ENCODE assay signal across 16 cellular contexts in genomic region chr3:107870989-107871638, GRCh38.
DNase-seq lines count a peak whose midpoint lies in the region; ATAC-seq and TF ChIP-seq lines count a peak whose summit lies in the region.
"Had no signal": no experiment of that assay in that cellular context is flagged by ENCODE, and none has a peak within 500 bp of the region (broad histone marks: within the 10 kb centered on the region; RNA-seq: fewer than 3 reads in every experiment).

No MANE protein-coding gene starts in this region.

- H3K4me1 ChIP-seq in mammary epithelial cell (ENCODE audit: insufficient read depth, low read length): no peaks in the 10 kb centered on the region
- no peaks in the 10 kb centered on the region for H3K4me1 ChIP-seq in vagina
- H3K4me1 ChIP-seq: left lung, SJCRH30 had no signal

- no peak overlapping the region for H3K27ac ChIP-seq in mammary epithelial cell (ENCODE audit: insufficient read depth, low read depth, low read length)
- H3K27ac ChIP-seq in vagina: no peak overlapping the region
- H3K27ac ChIP-seq: esophagus muscularis mucosa, left lung, SJCRH30 had no signal

- no peaks in the 10 kb centered on the region for H4K20me1 ChIP-seq in mammary epithelial cell (ENCODE audit: insufficient read depth, low read length)

- no peaks in the 10 kb centered on the region for H3K9me3 ChIP-seq in mammary epithelial cell (replicated peaks; ENCODE audit: insufficient read depth, low read length)
- H3K9me3 ChIP-seq in vagina: no peaks in the 10 kb centered on the region
- H3K9me3 ChIP-seq: esophagus muscularis mucosa, left lung, SJCRH30 had no signal

- intact Hi-C loops in MCF 10A (cut with micrococcal nuclease) (no loop called here), mammary epithelial cell (cut with micrococcal nuclease) (no loop called here), vagina (cut with DNase I) (no loop called here)
- intact Hi-C loops in activated T-helper 1 cell treated with anti-CD3 and anti-CD28 coated beads, Interleukin-12 subunit alpha, Interleukin-12 subunit beta, Interleukin-2, Interleukin-4 antibody, amounts not matched to agents 30 ng/mL and 10 ng/mL and 1 ng/mL, durations not matched to agents 14 hours and 24 hours and 36 hours (cut with micrococcal nuclease): no loop called here

- TF ChIP-seq CTCF in MCF 10A (IDR thresholded peaks at IDR 0.05; ENCODE audit: unreplicated experiment) (no peak), mammary epithelial cell (conservative IDR thresholded peaks at IDR 0.05 in 1 of 2, IDR thresholded peaks at IDR 0.05 in 1 of 2; ENCODE audit: extremely low read depth in 1 of 2, insufficient read depth in 1 of 2, low read depth in 1 of 2, low read length in 2 of 2) (no peak), vagina (IDR thresholded peaks at IDR 0.05) (no peak)

- no peaks in the 10 kb centered on the region for H3K36me3 Mint-ChIP-seq in MCF 10A (ENCODE audit: insufficient read depth, unreplicated experiment)
- no peaks in the 10 kb centered on the region for H3K36me3 Mint-ChIP-seq in activated T-helper 1 cell treated with anti-CD3 and anti-CD28 coated beads, Interleukin-12 subunit alpha, Interleukin-12 subunit beta, Interleukin-2, Interleukin-4 antibody, amounts not matched to agents 30 ng/mL and 10 ng/mL and 1 ng/mL, durations not matched to agents 14 hours and 24 hours and 36 hours (ENCODE audit: low read depth)
- H3K36me3 Mint-ChIP-seq: naive thymus-derived CD4-positive, alpha-beta T cell had no signal

- BruUV-seq in MCF 10A (replicated peaks; lab: Mats Ljungman, UMichigan) (no TSS peak), mammary epithelial cell (replicated peaks; lab: Mats Ljungman, UMichigan) (no TSS peak)

- no peak for TF ChIP-seq POLR2A in vagina (IDR thresholded peaks at IDR 0.05)

- no peaks in the 10 kb centered on the region for H3K27me3 Mint-ChIP-seq in MCF 10A (ENCODE audit: insufficient read depth, unreplicated experiment)
- H3K27me3 Mint-ChIP-seq in activated T-helper 1 cell treated with anti-CD3 and anti-CD28 coated beads, Interleukin-12 subunit alpha, Interleukin-12 subunit beta, Interleukin-2, Interleukin-4 antibody, amounts not matched to agents 30 ng/mL and 10 ng/mL and 1 ng/mL, durations not matched to agents 14 hours and 24 hours and 36 hours (ENCODE audit: insufficient read depth): peaks cover 1% of the 10 kb centered on the region
- H3K27me3 Mint-ChIP-seq: B cell had no signal

- no peaks in the 10 kb centered on the region for H3K27me3 ChIP-seq in mammary epithelial cell (ENCODE audit: insufficient read depth, low read length)
- H3K27me3 ChIP-seq in vagina: no peaks in the 10 kb centered on the region
- H3K27me3 ChIP-seq: esophagus muscularis mucosa, left lung, SJCRH30 had no signal

- dilution Hi-C loops in mammary epithelial cell (cut with HindIII; ENCODE audit: low sequenced_read_pairs): loop anchor here (5.0 kb wide), 1 partner anchor 61 kb away; no protein-coding TSS in a partner anchor

- no peak overlapping the region for H3K9ac ChIP-seq in mammary epithelial cell (ENCODE audit: insufficient read depth, low read length)

- in situ Hi-C loops in mammary epithelial cell (cut with MboI; ENCODE audit: low sequenced_read_pairs in 2 of 2): no loop called here

- no peak overlapping the region for H2AFZ ChIP-seq in mammary epithelial cell (ENCODE audit: low read depth, low read length)

- POLR2A ChIA-PET in MCF 10A (lab: Yijun Ruan, JAX): no interaction called here

- H3K36me3 ChIP-seq in mammary epithelial cell (ENCODE audit: insufficient read depth, low read length): no peaks in the 10 kb centered on the region
- no peaks in the 10 kb centered on the region for H3K36me3 ChIP-seq in vagina
- H3K36me3 ChIP-seq: esophagus muscularis mucosa, left lung, SJCRH30 had no signal

- WGBS in mammary epithelial cell (ENCODE audit: low coverage, missing lambda C conversion rate): 91% methylated on average over 2 of the region's 2 CpGs

- ATAC-seq in HG03159 (IDR thresholded peaks at IDR 0.05; ENCODE audit: unreplicated experiment): peak; percentile 70
- no peak for ATAC-seq in HG02623 (IDR thresholded peaks at IDR 0.05; ENCODE audit: unreplicated experiment)
- no peak for ATAC-seq in HG03521 (IDR thresholded peaks at IDR 0.05; ENCODE audit: unreplicated experiment)
- ATAC-seq: left lung; naive thymus-derived CD4-positive, alpha-beta T cell had no signal

- DNase-seq in MCF 10A (ENCODE audit: unreplicated experiment): no peak
- no peak for DNase-seq in mammary epithelial cell
- no peak for DNase-seq in activated T-helper 1 cell treated with anti-CD3 and anti-CD28 coated beads, Interleukin-12 subunit alpha, Interleukin-12 subunit beta, Interleukin-2, Interleukin-4 antibody, amounts not matched to agents 30 ng/mL and 10 ng/mL and 1 ng/mL, durations not matched to agents 14 hours and 24 hours and 36 hours (ENCODE audit: low spot score)
- no peak for DNase-seq in vagina (ENCODE audit: extremely low spot score in 2 of 2)
- no peak for DNase-seq in pons (ENCODE audit: low spot score)
- DNase-seq: amygdala; DND-41; hippocampal formation; naive thymus-derived CD4-positive, alpha-beta T cell had no signal

- no peak overlapping the region for H3K4me3 ChIP-seq in mammary epithelial cell (replicated peaks in 1 of 3; ENCODE audit: insufficient read depth in 1 of 3, low read depth in 2 of 3, low read length in 3 of 3)
- H3K4me3 ChIP-seq in vagina: no peak overlapping the region
- H3K4me3 ChIP-seq: esophagus muscularis mucosa, left lung, SJCRH30 had no signal

- H3K27ac Mint-ChIP-seq in MCF 10A (ENCODE audit: low read depth, unreplicated experiment): peak overlapping the region; percentile 12
- peak overlapping the region; percentile 4 for H3K27ac Mint-ChIP-seq in activated T-helper 1 cell treated with anti-CD3 and anti-CD28 coated beads, Interleukin-12 subunit alpha, Interleukin-12 subunit beta, Interleukin-2, Interleukin-4 antibody, amounts not matched to agents 30 ng/mL and 10 ng/mL and 1 ng/mL, durations not matched to agents 14 hours and 24 hours and 36 hours
- H3K27ac Mint-ChIP-seq: B cell; naive thymus-derived CD4-positive, alpha-beta T cell had no signal

- CTCF ChIA-PET in MCF 10A (lab: Yijun Ruan, JAX) (interaction anchor here (0.8 kb wide), 1 partner anchor 106 kb away, joined by 4 read pairs; no protein-coding TSS in a partner anchor), mammary epithelial cell (lab: Charles Lee; ENCODE audit: low non-redundant PET) (interaction anchor here (0.5 kb wide), 1 partner anchor 181 kb away, joined by 3 read pairs; no protein-coding TSS in a partner anchor)

- H3K79me2 ChIP-seq in mammary epithelial cell (ENCODE audit: insufficient read depth, low read length): no peaks in the 10 kb centered on the region

- H3K4me1 Mint-ChIP-seq in MCF 10A (ENCODE audit: insufficient read depth, unreplicated experiment): no peaks in the 10 kb centered on the region
- no peaks in the 10 kb centered on the region for H3K4me1 Mint-ChIP-seq in activated T-helper 1 cell treated with anti-CD3 and anti-CD28 coated beads, Interleukin-12 subunit alpha, Interleukin-12 subunit beta, Interleukin-2, Interleukin-4 antibody, amounts not matched to agents 30 ng/mL and 10 ng/mL and 1 ng/mL, durations not matched to agents 14 hours and 24 hours and 36 hours (ENCODE audit: low read depth)
- H3K4me1 Mint-ChIP-seq: B cell had no signal

- H3K4me3 Mint-ChIP-seq in MCF 10A (ENCODE audit: unreplicated experiment): no peak overlapping the region
- no peak overlapping the region for H3K4me3 Mint-ChIP-seq in activated T-helper 1 cell treated with anti-CD3 and anti-CD28 coated beads, Interleukin-12 subunit alpha, Interleukin-12 subunit beta, Interleukin-2, Interleukin-4 antibody, amounts not matched to agents 30 ng/mL and 10 ng/mL and 1 ng/mL, durations not matched to agents 14 hours and 24 hours and 36 hours
- H3K4me3 Mint-ChIP-seq: B cell; naive thymus-derived CD4-positive, alpha-beta T cell had no signal

- H3K9me3 Mint-ChIP-seq in MCF 10A (ENCODE audit: unreplicated experiment): no peaks in the 10 kb centered on the region
- no peaks in the 10 kb centered on the region for H3K9me3 Mint-ChIP-seq in activated T-helper 1 cell treated with anti-CD3 and anti-CD28 coated beads, Interleukin-12 subunit alpha, Interleukin-12 subunit beta, Interleukin-2, Interleukin-4 antibody, amounts not matched to agents 30 ng/mL and 10 ng/mL and 1 ng/mL, durations not matched to agents 14 hours and 24 hours and 36 hours

- no peak overlapping the region for H3K4me2 ChIP-seq in mammary epithelial cell (ENCODE audit: insufficient read depth, low read depth, low read length)
